In genomic region chr1:209873067-209873810, GRCh38 we compare ENCODE assay signal across 14 cellular contexts. TPM values are rescaled to one million over a fixed set of nuclear protein-coding genes. Genes with fewer than 3 reads are reported as not detected.
DNase-seq lines count a peak whose midpoint lies in the region; ATAC-seq and TF ChIP-seq lines count a peak whose summit lies in the region.
"Had no signal": no experiment of that assay in that cellular context is flagged by ENCODE, and none has a peak within 500 bp of the region (broad histone marks: within the 10 kb centered on the region; RNA-seq: fewer than 3 reads in every experiment).

No MANE protein-coding gene starts in this region.

- no peak for ATAC-seq in GM18870 (IDR thresholded peaks at IDR 0.05; ENCODE audit: unreplicated experiment)
- ATAC-seq in upper lobe of left lung (ENCODE audit: low FRiP score in 2 of 2) = no peak
- ATAC-seq in lower lobe of right lung = no peak
- ATAC-seq: K562, right cardiac atrium had no signal

- no peak for TF ChIP-seq EP300 in upper lobe of left lung (IDR thresholded peaks at IDR 0.05)

- H2AFZ ChIP-seq in PC-9 = 0 out of 2 replicates have a peak overlapping the region, but pooled peaks have one; percentile 1

- no peak for TF ChIP-seq POLR2A in upper lobe of left lung (IDR thresholded peaks at IDR 0.05)

- H3K9me3 ChIP-seq in PC-9 (ENCODE audit: insufficient read depth, low read depth) = no peaks in the 10 kb centered on the region
- no peaks in the 10 kb centered on the region for H3K9me3 ChIP-seq in upper lobe of left lung
- no peaks in the 10 kb centered on the region for H3K9me3 ChIP-seq in tibial artery
- no peaks in the 10 kb centered on the region for H3K9me3 ChIP-seq in lower lobe of right lung
- H3K9me3 ChIP-seq: esophagus muscularis mucosa had no signal

- H3K4me1 ChIP-seq in PC-9 (replicated peaks; ENCODE audit: insufficient read depth) (peaks cover 21% of the 10 kb centered on the region), upper lobe of left lung (no peaks in the 10 kb centered on the region), tibial artery (no peaks in the 10 kb centered on the region), lower lobe of right lung (no peaks in the 10 kb centered on the region)
- H3K4me1 ChIP-seq: esophagus muscularis mucosa had no signal

- CTCF ChIA-PET in PC-9 (lab: Charles Lee) = no interaction called here

- peak overlapping the region; percentile 41 for H3K4me2 ChIP-seq in PC-9

- no TSS peak for BruUV-seq in PC-9 (replicated peaks; lab: Mats Ljungman, UMichigan)

- H3F3A ChIP-seq in PC-9 (ENCODE audit: insufficient read depth, low read depth) = peaks cover 17% of the 10 kb centered on the region; the same call in 1 of the 2 replicates

- no peaks in the 10 kb centered on the region for H4K20me1 ChIP-seq in PC-9 (ENCODE audit: insufficient read depth)

- TF ChIP-seq CTCF in PC-9 (conservative IDR thresholded peaks at IDR 0.05) (no peak), epithelial cell of esophagus (IDR thresholded peaks at IDR 0.05; ENCODE audit: insufficient read depth, low read depth, low read length, missing control alignments) (no peak), upper lobe of left lung (IDR thresholded peaks at IDR 0.05) (no peak), tibial artery (IDR thresholded peaks at IDR 0.05) (no peak), lower lobe of right lung (IDR thresholded peaks at IDR 0.05) (no peak)

- no peaks in the 10 kb centered on the region for H3K27me3 ChIP-seq in PC-9 (ENCODE audit: insufficient read depth, low read depth)
- H3K27me3 ChIP-seq in upper lobe of left lung = no peaks in the 10 kb centered on the region
- H3K27me3 ChIP-seq in tibial artery = no peaks in the 10 kb centered on the region
- H3K27me3 ChIP-seq in lower lobe of right lung (ENCODE audit: low read depth) = no peaks in the 10 kb centered on the region
- H3K27me3 ChIP-seq: cardiac muscle cell, esophagus muscularis mucosa had no signal

- WGBS in upper lobe of left lung, 2 donors = 77 to 78% methylated on average over 3 of the region's 3 CpGs

- no peaks in the 10 kb centered on the region for H3K79me2 ChIP-seq in PC-9 (ENCODE audit: low read depth)

- no peaks in the 10 kb centered on the region for H3K36me3 ChIP-seq in PC-9 (ENCODE audit: low read depth)
- H3K36me3 ChIP-seq in upper lobe of left lung = no peaks in the 10 kb centered on the region
- no peaks in the 10 kb centered on the region for H3K36me3 ChIP-seq in tibial artery
- H3K36me3 ChIP-seq in lower lobe of right lung = no peaks in the 10 kb centered on the region
- H3K36me3 ChIP-seq: cardiac muscle cell, esophagus muscularis mucosa had no signal

- peak overlapping the region; percentile 66 for H3K27ac ChIP-seq in PC-9
- no peak overlapping the region for H3K27ac ChIP-seq in upper lobe of left lung
- H3K27ac ChIP-seq in tibial artery = no peak overlapping the region
- H3K27ac ChIP-seq in lower lobe of right lung = no peak overlapping the region
- H3K27ac ChIP-seq: cardiac muscle cell, esophagus muscularis mucosa had no signal

- peak; percentile 76 for DNase-seq in HCEC 1CT
- peak; percentile 18 to 72 for DNase-seq in PC-9
- DNase-seq in epithelial cell of esophagus (ENCODE audit: low read depth) = peak; percentile 83
- DNase-seq in renal cortical epithelial cell (ENCODE audit: low read depth) = peak; percentile 90
- no peak for DNase-seq in upper lobe of left lung
- DNase-seq in tibial artery = no peak
- no peak for DNase-seq in lower lobe of right lung
- DNase-seq: activated CD4-positive, alpha-beta T cell treated with anti-CD3 and anti-CD28 coated beads, Interleukin-2, amount 50 U/mL, for 48 hours; naive B cell; right cardiac atrium had no signal

- intact Hi-C loops in PC-9 (cut with micrococcal nuclease; ENCODE audit: unreplicated experiment) (loop anchor here (2.0 kb wide), 1 partner anchor 22 kb away; no protein-coding TSS in a partner anchor), tibial artery (cut with DNase I; ENCODE audit: low total_unique reads) (no loop called here), lower lobe of right lung (cut with DNase I) (no loop called here)

- POLR2A ChIA-PET in PC-9 (lab: Charles Lee; ENCODE audit: unreplicated experiment) = interaction anchor here (0.5 to 0.7 kb wide), 4 partner anchors 53 to 826 kb away, joined by 4 to 8 read pairs (median 6); no protein-coding TSS in a partner anchor

- H3K9me2 ChIP-seq in PC-9 (ENCODE audit: insufficient read depth) = no peaks in the 10 kb centered on the region

- no peak overlapping the region for H3K4me3 ChIP-seq in PC-9
- no peak overlapping the region for H3K4me3 ChIP-seq in epithelial cell of esophagus (ENCODE audit: low read length)
- H3K4me3 ChIP-seq in upper lobe of left lung = no peak overlapping the region
- H3K4me3 ChIP-seq in tibial artery = no peak overlapping the region
- H3K4me3 ChIP-seq in lower lobe of right lung = no peak overlapping the region
- H3K4me3 ChIP-seq: cardiac muscle cell, esophagus muscularis mucosa, K562 had no signal

RNA-seq across cellular contexts. Expression of gene UTP25, which starts 45.5 kb away (rescaled TPM):
- total RNA-seq in PC-9 (2021) (8.2 and 9.3 TPM in 2 replicates), renal cortical epithelial cell (6.8 and 13.6 TPM in 2 replicates), upper lobe of left lung (1 to 10 TPM; 2.4 to 9.4 (median 7.9) TPM), lower lobe of right lung (6.2 TPM)

Comparison
In these comparisons a context has a peak if more than half of its experiments do, and no peak if none do; other contexts are left out.
1. DNase-seq: peak in HCEC 1CT (single experiment), PC-9 (2 of 2), epithelial cell of esophagus (single experiment) and renal cortical epithelial cell (single experiment); none in upper lobe of left lung (0 of 2), tibial artery (0 of 2) and lower lobe of right lung (single experiment).